11 cellular contexts compared by ENCODE assay signal in the genomic region with DNA sequence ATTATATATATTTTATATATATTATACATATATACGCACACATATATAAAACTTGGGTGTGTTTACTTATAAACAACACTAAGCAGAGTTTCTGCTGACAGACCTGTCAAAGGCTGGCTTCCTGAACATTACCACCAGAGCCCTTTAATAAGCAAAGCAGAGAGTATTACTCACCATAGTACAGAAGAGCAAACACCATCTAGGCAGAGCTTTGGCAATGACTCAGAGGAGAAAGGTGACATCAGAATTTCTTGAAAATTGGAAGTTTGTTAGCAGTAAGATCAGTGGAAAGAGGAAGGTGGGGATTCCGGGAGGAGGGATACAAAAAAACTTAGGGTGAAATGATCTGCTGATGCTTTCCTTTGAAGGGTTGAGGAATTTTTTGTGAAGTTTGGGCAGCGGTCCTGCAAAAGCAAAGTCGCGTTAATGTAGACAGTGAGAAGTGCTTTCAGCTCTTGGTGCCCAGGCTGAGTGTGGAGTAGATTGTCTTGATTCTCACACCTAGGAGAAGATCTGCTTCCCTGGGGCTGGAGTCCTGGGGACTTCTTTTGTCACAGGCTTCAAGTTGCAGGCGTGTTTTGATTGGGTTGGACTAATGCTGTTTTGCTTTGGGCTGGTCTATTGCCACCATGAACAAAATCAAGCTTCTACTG.
DNase-seq lines count a peak whose midpoint lies in the region; ATAC-seq, FAIRE-seq and TF ChIP-seq lines count a peak whose summit lies in the region.
"Had no signal": no experiment of that assay in that cellular context is flagged by ENCODE, and none has a peak within 500 bp of the region (broad histone marks: within the 10 kb centered on the region; RNA-seq: fewer than 3 reads in every experiment).

No MANE protein-coding gene starts in this region.

- peak; percentile 98 for FAIRE-seq in islet of Langerhans (lab: Jason Lieb, UNC)
- FAIRE-seq: small intestine had no signal

- peaks cover 12% of the 10 kb centered on the region for H3K27me3 Mint-ChIP-seq in CD4-positive, CD25-positive, alpha-beta regulatory T cell
- peaks cover 18% of the 10 kb centered on the region for H3K27me3 Mint-ChIP-seq in HFFc6 (ENCODE audit: insufficient read depth)
- H3K27me3 Mint-ChIP-seq in activated T-cell treated with anti-CD3 and anti-CD28 coated beads, Interleukin-2, amount 50 U/mL, for 72 hours (ENCODE audit: low read depth) = no peaks in the 10 kb centered on the region

- H3K4me3 Mint-ChIP-seq in CD4-positive, CD25-positive, alpha-beta regulatory T cell = peak overlapping the region in 3 of 4 donors; percentile 6 to 55 (median 18)
- no peak overlapping the region for H3K4me3 Mint-ChIP-seq in HFFc6
- H3K4me3 Mint-ChIP-seq in activated T-cell treated with anti-CD3 and anti-CD28 coated beads, Interleukin-2, amount 50 U/mL, for 72 hours = peak overlapping the region; percentile 53 to 72
- H3K4me3 Mint-ChIP-seq: endodermal cell, memory B cell had no signal

- in situ Hi-C loops in gastrocnemius medialis (cut with MboI; ENCODE audit: low sequenced_read_pairs in 4 of 4) = no loop called here

- no peaks in the 10 kb centered on the region for H3K9me3 ChIP-seq in CD4-positive, CD25-positive, alpha-beta regulatory T cell (ENCODE audit: control insufficient read depth in 2 of 2, low read length in 2 of 2)
- H3K9me3 ChIP-seq in gastrocnemius medialis = no peaks in the 10 kb centered on the region

- H3K27ac ChIP-seq in CD4-positive, CD25-positive, alpha-beta regulatory T cell (ENCODE audit: insufficient read depth, low read length, poor library complexity, severe bottlenecking) = no peak overlapping the region
- no peak overlapping the region for H3K27ac ChIP-seq in gastrocnemius medialis

- intact Hi-C loops in gastrocnemius medialis (cut with DNase I; ENCODE audit: low total_unique reads) = no loop called here

- H3K36me3 ChIP-seq in CD4-positive, CD25-positive, alpha-beta regulatory T cell (ENCODE audit: control insufficient read depth, insufficient read depth, low read length) = no peaks in the 10 kb centered on the region
- no peaks in the 10 kb centered on the region for H3K36me3 ChIP-seq in gastrocnemius medialis

- peak; percentile 73 to 82 for ATAC-seq in CD4-positive, CD25-positive, alpha-beta regulatory T cell (ENCODE audit: low read depth in 2 of 2)
- ATAC-seq in activated T-cell treated with anti-CD3 and anti-CD28 coated beads, Interleukin-2, amount 50 U/mL, for 72 hours (replicated peaks in 1 of 2) = peak; percentile 57 to 66
- ATAC-seq in gastrocnemius medialis = no peak

- no peaks in the 10 kb centered on the region for H3K36me3 Mint-ChIP-seq in CD4-positive, CD25-positive, alpha-beta regulatory T cell
- no peaks in the 10 kb centered on the region for H3K36me3 Mint-ChIP-seq in HFFc6 (ENCODE audit: low read depth)
- H3K36me3 Mint-ChIP-seq in activated T-cell treated with anti-CD3 and anti-CD28 coated beads, Interleukin-2, amount 50 U/mL, for 72 hours (ENCODE audit: insufficient read depth in 2 of 2) = peaks cover 20 to 26% of the 10 kb centered on the region in 2 donors

- H3K4me1 ChIP-seq in CD4-positive, CD25-positive, alpha-beta regulatory T cell (ENCODE audit: control insufficient read depth, insufficient read depth, low read length, poor library complexity, severe bottlenecking) = peaks cover 38% of the 10 kb centered on the region
- peaks cover 4 to 9% of the 10 kb centered on the region in 2 donors for H3K4me1 ChIP-seq in gastrocnemius medialis

- no peak overlapping the region for H3K4me3 ChIP-seq in CD4-positive, CD25-positive, alpha-beta regulatory T cell (ENCODE audit: low read depth, low read length)
- H3K4me3 ChIP-seq in gastrocnemius medialis = no peak overlapping the region

- H3K4me1 Mint-ChIP-seq in CD4-positive, CD25-positive, alpha-beta regulatory T cell = peaks cover 9 to 60% (median 49%) of the 10 kb centered on the region in 4 donors
- H3K4me1 Mint-ChIP-seq in HFFc6 (ENCODE audit: low read depth) = peaks cover 6% of the 10 kb centered on the region; the same call in 1 of the 2 replicates
- peaks cover 95% of the 10 kb centered on the region for H3K4me1 Mint-ChIP-seq in activated T-cell treated with anti-CD3 and anti-CD28 coated beads, Interleukin-2, amount 50 U/mL, for 72 hours (ENCODE audit: low read depth)

- TF ChIP-seq POLR2A in gastrocnemius medialis (IDR thresholded peaks at IDR 0.05) = no peak

- DNase-seq in CD4-positive, CD25-positive, alpha-beta regulatory T cell = peak in 2 of 3 donors; percentile 16 to 71
- peak; percentile 44 for DNase-seq in HFFc6
- peak; percentile 44 to 47 for DNase-seq in activated T-cell treated with anti-CD3 and anti-CD28 coated beads, Interleukin-2, amount 50 U/mL, for 72 hours
- no peak for DNase-seq in NCI-H187 (lab: John Stamatoyannopoulos, UW)
- DNase-seq in globus pallidus (ENCODE audit: low spot score) = no peak
- DNase-seq in medulla oblongata (ENCODE audit: extremely low spot score) = no peak
- DNase-seq in gastrocnemius medialis = no peak
- DNase-seq: endodermal cell, small intestine had no signal

- H3K27ac Mint-ChIP-seq in CD4-positive, CD25-positive, alpha-beta regulatory T cell = peak overlapping the region in 2 of 3 donors; percentile 20 to 76
- H3K27ac Mint-ChIP-seq in HFFc6 = no peak overlapping the region
- H3K27ac Mint-ChIP-seq in activated T-cell treated with anti-CD3 and anti-CD28 coated beads, Interleukin-2, amount 50 U/mL, for 72 hours = peak overlapping the region; percentile 24
- H3K27ac Mint-ChIP-seq: endodermal cell, memory B cell had no signal

- H3K27me3 ChIP-seq in CD4-positive, CD25-positive, alpha-beta regulatory T cell (ENCODE audit: control insufficient read depth, insufficient read depth, low read length) = no peaks in the 10 kb centered on the region
- H3K27me3 ChIP-seq in gastrocnemius medialis = peaks cover 0 to 5% (median under 1%) of the 10 kb centered on the region in 3 donors

- H3K9me3 Mint-ChIP-seq in CD4-positive, CD25-positive, alpha-beta regulatory T cell = no peaks in the 10 kb centered on the region
- H3K9me3 Mint-ChIP-seq in HFFc6 = no peaks in the 10 kb centered on the region
- peaks cover 2 to 5% of the 10 kb centered on the region in 2 donors for H3K9me3 Mint-ChIP-seq in activated T-cell treated with anti-CD3 and anti-CD28 coated beads, Interleukin-2, amount 50 U/mL, for 72 hours
- H3K9me3 Mint-ChIP-seq: memory B cell had no signal

- TF ChIP-seq CTCF in HFFc6 (IDR thresholded peaks at IDR 0.05) (no peak), gastrocnemius medialis (IDR thresholded peaks at IDR 0.05 in 4 of 5, conservative IDR thresholded peaks at IDR 0.05 in 1 of 5) (no peak)

Comparison
In these comparisons a context has a peak if more than half of its experiments do, and no peak if none do; other contexts are left out.
1. ATAC-seq: peak in CD4-positive, CD25-positive, alpha-beta regulatory T cell (2 of 2) and activated T-cell treated with anti-CD3 and anti-CD28 coated beads, Interleukin-2, amount 50 U/mL, for 72 hours (2 of 2); none in gastrocnemius medialis (0 of 2).
2. DNase-seq: peak in CD4-positive, CD25-positive, alpha-beta regulatory T cell (2 of 3), HFFc6 (single experiment) and activated T-cell treated with anti-CD3 and anti-CD28 coated beads, Interleukin-2, amount 50 U/mL, for 72 hours (2 of 2); none in NCI-H187 (0 of 2), globus pallidus (single experiment), medulla oblongata (single experiment) and gastrocnemius medialis (0 of 2).